In genomic region chr2:135845997-135846396, GRCh38 we compare ENCODE assay signal across 20 cellular contexts. TPM values are rescaled to one million over a fixed set of nuclear protein-coding genes. Genes with fewer than 3 reads are reported as not detected.
DNase-seq lines count a peak whose midpoint lies in the region; ATAC-seq and TF ChIP-seq lines count a peak whose summit lies in the region.
"Had no signal": no experiment of that assay in that cellular context is flagged by ENCODE, and none has a peak within 500 bp of the region (broad histone marks: within the 10 kb centered on the region; RNA-seq: fewer than 3 reads in every experiment).

No MANE protein-coding gene starts in this region.

- DNase-seq in activated naive CD8-positive, alpha-beta T cell treated with anti-CD3 and anti-CD28 coated beads, Interleukin-2, amount 50 U/mL, for 24 hours: no peak
- DNase-seq in esophagus muscularis mucosa (ENCODE audit: extremely low spot score) (peak; percentile 26), lower lobe of right lung (no peak), upper lobe of right lung (no peak), HK-2 (ENCODE audit: unreplicated experiment) (no peak)
- DNase-seq: Caco-2; CD4-positive, CD25-positive, alpha-beta regulatory T cell; CD8-positive, alpha-beta T cell; DMS153; DND-41; GOT3; HFFc6 had no signal

- TF ChIP-seq POLR2A in esophagus muscularis mucosa (IDR thresholded peaks at IDR 0.05; ENCODE audit: low read depth): no peak

- H3K4me1 Mint-ChIP-seq in activated naive CD8-positive, alpha-beta T cell (ENCODE audit: low read depth): peaks cover 7% of the 10 kb centered on the region
- peaks cover 6% of the 10 kb centered on the region for H3K4me1 Mint-ChIP-seq in activated naive CD8-positive, alpha-beta T cell treated with anti-CD3 and anti-CD28 coated beads, Interleukin-2, amount 50 U/mL, for 24 hours
- H3K4me1 Mint-ChIP-seq: B cell had no signal

- peaks cover 21 to 86% (median 52%) of the 10 kb centered on the region in 4 donors for H3K36me3 ChIP-seq in esophagus muscularis mucosa
- H3K36me3 ChIP-seq in lower lobe of right lung: peaks cover 49% of the 10 kb centered on the region
- peaks cover 46% of the 10 kb centered on the region for H3K36me3 ChIP-seq in upper lobe of right lung

- no peak for ATAC-seq in activated naive CD8-positive, alpha-beta T cell treated with anti-CD3 and anti-CD28 coated beads, Interleukin-2, amount 50 U/mL, for 24 hours
- peak; percentile 72 to 75 for ATAC-seq in lower lobe of right lung
- peak; percentile 87 for ATAC-seq in upper lobe of right lung
- ATAC-seq in SK-N-SH treated with all-trans-retinoic acid at 6 μM for 48 hours: no peak
- no peak for ATAC-seq in HG03378 (IDR thresholded peaks at IDR 0.05; ENCODE audit: unreplicated experiment)
- ATAC-seq: CD8-positive, alpha-beta T cell had no signal

- intact Hi-C loops in esophagus muscularis mucosa (cut with DNase I) (no loop called here), lower lobe of right lung (cut with DNase I) (no loop called here), upper lobe of right lung (cut with DNase I) (no loop called here)

- WGBS in esophagus muscularis mucosa: 94% methylated on average over 5 of the region's 5 CpGs

- H3K27ac ChIP-seq in esophagus muscularis mucosa (replicated peaks in 1 of 4) (no peak overlapping the region), lower lobe of right lung (no peak overlapping the region), upper lobe of right lung (no peak overlapping the region)
- H3K27ac ChIP-seq: BLaER1, C4-2B had no signal

- H3K4me3 ChIP-seq in esophagus muscularis mucosa (no peak overlapping the region), lower lobe of right lung (no peak overlapping the region), upper lobe of right lung (no peak overlapping the region)
- H3K4me3 ChIP-seq: BLaER1, HAP-1 had no signal

- H3K9me3 Mint-ChIP-seq in activated naive CD8-positive, alpha-beta T cell (ENCODE audit: low read depth): no peaks in the 10 kb centered on the region
- no peaks in the 10 kb centered on the region for H3K9me3 Mint-ChIP-seq in activated naive CD8-positive, alpha-beta T cell treated with anti-CD3 and anti-CD28 coated beads, Interleukin-2, amount 50 U/mL, for 24 hours
- H3K9me3 Mint-ChIP-seq: CD4-positive, CD25-positive, alpha-beta regulatory T cell; CD8-positive, alpha-beta T cell; HFFc6 had no signal

- TF ChIP-seq EP300 in esophagus muscularis mucosa (IDR thresholded peaks at IDR 0.05): no peak

- no peaks in the 10 kb centered on the region for H3K9me3 ChIP-seq in esophagus muscularis mucosa
- no peaks in the 10 kb centered on the region for H3K9me3 ChIP-seq in lower lobe of right lung
- no peaks in the 10 kb centered on the region for H3K9me3 ChIP-seq in upper lobe of right lung
- H3K9me3 ChIP-seq: BLaER1, Caco-2, HAP-1 had no signal

- H3K27me3 Mint-ChIP-seq in activated naive CD8-positive, alpha-beta T cell: no peaks in the 10 kb centered on the region
- H3K27me3 Mint-ChIP-seq in activated naive CD8-positive, alpha-beta T cell treated with anti-CD3 and anti-CD28 coated beads, Interleukin-2, amount 50 U/mL, for 24 hours: no peaks in the 10 kb centered on the region
- H3K27me3 Mint-ChIP-seq: B cell; CD4-positive, CD25-positive, alpha-beta regulatory T cell had no signal

- H3K36me3 Mint-ChIP-seq in activated naive CD8-positive, alpha-beta T cell: peaks cover 30% of the 10 kb centered on the region
- peaks cover 80% of the 10 kb centered on the region for H3K36me3 Mint-ChIP-seq in activated naive CD8-positive, alpha-beta T cell treated with anti-CD3 and anti-CD28 coated beads, Interleukin-2, amount 50 U/mL, for 24 hours (ENCODE audit: low read depth)

- no peaks in the 10 kb centered on the region for H3K27me3 ChIP-seq in esophagus muscularis mucosa
- no peaks in the 10 kb centered on the region for H3K27me3 ChIP-seq in lower lobe of right lung (ENCODE audit: low read depth)
- no peaks in the 10 kb centered on the region for H3K27me3 ChIP-seq in upper lobe of right lung
- H3K27me3 ChIP-seq: BLaER1 had no signal

- peak overlapping the region; percentile 43 for H3K27ac Mint-ChIP-seq in activated naive CD8-positive, alpha-beta T cell
- H3K27ac Mint-ChIP-seq in activated naive CD8-positive, alpha-beta T cell treated with anti-CD3 and anti-CD28 coated beads, Interleukin-2, amount 50 U/mL, for 24 hours: no peak overlapping the region
- H3K27ac Mint-ChIP-seq: B cell; CD4-positive, CD25-positive, alpha-beta regulatory T cell; CD8-positive, alpha-beta T cell; HFFc6 had no signal

- no peak for TF ChIP-seq CTCF in esophagus muscularis mucosa (IDR thresholded peaks at IDR 0.05)
- TF ChIP-seq CTCF in lower lobe of right lung (IDR thresholded peaks at IDR 0.05): no peak
- TF ChIP-seq CTCF in upper lobe of right lung (IDR thresholded peaks at IDR 0.05): no peak

- H3K4me1 ChIP-seq in esophagus muscularis mucosa (no peaks in the 10 kb centered on the region), lower lobe of right lung (peaks cover 6% of the 10 kb centered on the region), upper lobe of right lung (peaks cover 7% of the 10 kb centered on the region)
- H3K4me1 ChIP-seq: HAP-1 had no signal

- no peak overlapping the region for H3K4me3 Mint-ChIP-seq in activated naive CD8-positive, alpha-beta T cell
- H3K4me3 Mint-ChIP-seq in activated naive CD8-positive, alpha-beta T cell treated with anti-CD3 and anti-CD28 coated beads, Interleukin-2, amount 50 U/mL, for 24 hours: no peak overlapping the region
- H3K4me3 Mint-ChIP-seq: B cell; CD4-positive, CD25-positive, alpha-beta regulatory T cell; CD8-positive, alpha-beta T cell; HFFc6 had no signal

TF ChIP-seq in SK-N-SH treated with all-trans-retinoic acid at 6 μM for 48 hours, 23 proteins besides CTCF, POLR2A, EP300 and RAD21:
- TF ChIP-seq TSHZ2 (CRISPR knock-in tag; IDR thresholded peaks at IDR 0.05) (no peak), ZNF565 (CRISPR knock-in tag; conservative IDR thresholded peaks at IDR 0.05; ENCODE audit: low read depth) (no peak), BACH2 (CRISPR knock-in tag; IDR thresholded peaks at IDR 0.05; ENCODE audit: borderline replicate concordance) (no peak), CREB5 (CRISPR knock-in tag; IDR thresholded peaks at IDR 0.05; ENCODE audit: low read depth) (no peak), SNAI2 (CRISPR knock-in tag; IDR thresholded peaks at IDR 0.05) (no peak), ARNTL (CRISPR knock-in tag; IDR thresholded peaks at IDR 0.05; ENCODE audit: borderline replicate concordance, low read depth) (no peak)
TF ChIP-seq in SK-N-SH treated with all-trans-retinoic acid at 6 μM for 48 hours: peak in this region for 0.

RNA-seq across cellular contexts. Expression of gene LCT, which starts 9.0 kb away (rescaled TPM):
- total RNA-seq in esophagus muscularis mucosa: not detected
- total RNA-seq in lower lobe of right lung: not detected
- not detected for total RNA-seq in upper lobe of right lung
- total RNA-seq: A172; CD4-positive, CD25-positive, alpha-beta regulatory T cell; HFFc6 had no signal

RNA-seq across cellular contexts. Expression of gene MCM6, which starts 30.2 kb away (rescaled TPM):
- total RNA-seq in esophagus muscularis mucosa (10 to 100 TPM in 1 of 4 donors, 1 to 10 TPM in 3; 7.5 to 10.1 (median 9.3) TPM), lower lobe of right lung (8.7 TPM), upper lobe of right lung (8.2 TPM)

Comparison
In these comparisons a context has a peak if more than half of its experiments do, and no peak if none do; other contexts are left out.
1. ATAC-seq: peak in lower lobe of right lung (2 of 2) and upper lobe of right lung (single experiment); none in activated naive CD8-positive, alpha-beta T cell treated with anti-CD3 and anti-CD28 coated beads, Interleukin-2, amount 50 U/mL, for 24 hours (single experiment), SK-N-SH treated with all-trans-retinoic acid at 6 μM for 48 hours (single experiment) and HG03378 (single experiment).